8 cellular contexts compared by ENCODE assay signal in genomic region chr7:74083117-74083876, GRCh38. TPM values are rescaled to one million over a fixed set of nuclear protein-coding genes. Genes with fewer than 3 reads are reported as not detected.
DNase-seq lines count a peak whose midpoint lies in the region; ATAC-seq and TF ChIP-seq lines count a peak whose summit lies in the region.

Gene LIMK1, plus strand, starts transcription at chr7:74083804. Its CDS starts 187 bp downstream, at chr7:74083991.

- TF ChIP-seq EP300 in transverse colon (IDR thresholded peaks at IDR 0.05; ENCODE audit: low read depth): no peak

- POLR2A ChIA-PET in HEK293 (lab: Yijun Ruan, JAX): interaction anchor here (0.6 to 1.8 kb wide), 8 partner anchors 9 to 127 kb away, joined by 3 to 15 read pairs (median 6); partner anchors contain the start of genes EIF4H and LAT2

- intact Hi-C loops in heart left ventricle (cut with DNase I): loop anchor here in 3 of 10 donors (5.0 to 10.0 kb wide), 2 partner anchors 92 to 94 kb away; partner anchors contain the start of gene EIF4H (in 2 of the 3)
- intact Hi-C loops in posterior cingulate gyrus (cut with DNase I): no loop called here
- intact Hi-C loops in transverse colon (cut with DNase I; ENCODE audit: low total_unique reads): no loop called here

- H3K27me3 ChIP-seq in adipocyte (replicated peaks; ENCODE audit: control insufficient read depth, insufficient read depth, low read length): no peaks in the 10 kb centered on the region
- H3K27me3 ChIP-seq in heart left ventricle: no peaks in the 10 kb centered on the region
- no peaks in the 10 kb centered on the region for H3K27me3 ChIP-seq in transverse colon

- in situ Hi-C loops in transverse colon (cut with MboI; ENCODE audit: low pct_ligation_motif_present in 1 of 4, low pct_unique_long_range_greater_than_20kb in 1 of 4, low sequenced_read_pairs in 3 of 4): loop anchor here in 1 of 4 donors (25.0 kb wide), 1 partner anchor 104 kb away; no protein-coding TSS in a partner anchor

- H3K9me3 ChIP-seq in HEK293 (ENCODE audit: control insufficient read depth, insufficient read depth, low read depth, low read length) (no peaks in the 10 kb centered on the region), adipocyte (ENCODE audit: control insufficient read depth, low read length) (no peaks in the 10 kb centered on the region), heart left ventricle (no peaks in the 10 kb centered on the region), transverse colon (no peaks in the 10 kb centered on the region)

- H3K36me3 ChIP-seq in HEK293 (ENCODE audit: control insufficient read depth in 2 of 2, insufficient read depth in 1 of 2, low read length in 2 of 2): peaks cover 11 to 15% of the 10 kb centered on the region in 2 experiments; a peak in 2 of 3 replicates
- H3K36me3 ChIP-seq in adipocyte (ENCODE audit: control insufficient read depth, insufficient read depth, low read length, severe bottlenecking): peaks cover 3% of the 10 kb centered on the region
- peaks cover 0 to 20% (median 0%) of the 10 kb centered on the region in 9 donors for H3K36me3 ChIP-seq in heart left ventricle
- H3K36me3 ChIP-seq in transverse colon: no peaks in the 10 kb centered on the region

- peak within 1 kb of the TSS; percentile 70 for H3K27ac ChIP-seq in HEK293 (ENCODE audit: extremely low read depth, low read depth, low read length)
- H3K27ac ChIP-seq in heart left ventricle: peak within 1 kb of the TSS in 5 of 12 donors; percentile 35 to 60 (median 57)
- H3K27ac ChIP-seq in transverse colon: peak within 1 kb of the TSS; percentile 50 to 80 (median 77)

- TF ChIP-seq POLR2A in heart left ventricle (IDR thresholded peaks at IDR 0.05): no peak
- no peak for TF ChIP-seq POLR2A in transverse colon (IDR thresholded peaks at IDR 0.05)

- peaks cover 9% of the 10 kb centered on the region for H3K4me1 ChIP-seq in HEK293 (ENCODE audit: control insufficient read depth, insufficient read depth, low read length)
- peaks cover 30% of the 10 kb centered on the region for H3K4me1 ChIP-seq in adipocyte (ENCODE audit: control insufficient read depth, insufficient read depth, low read length)
- H3K4me1 ChIP-seq in heart left ventricle: peaks cover 0 to 27% (median 14%) of the 10 kb centered on the region in 12 donors
- peaks cover 11 to 19% (median 16%) of the 10 kb centered on the region in 4 donors for H3K4me1 ChIP-seq in transverse colon

- 8 to 33% (median 14%) methylated on average over 7 to 71 of the region's 71 CpGs for WGBS in heart left ventricle, 4 donors
- WGBS in transverse colon (ENCODE audit: low coverage in 1 of 2), 2 donors: 26% methylated on average over 32 of the region's 71 CpGs; no CpG with 5 or more reads in 1 of the 2 donors

- ATAC-seq in heart left ventricle: peak; percentile 75 to 94 (median 92)

- CTCF ChIA-PET in HEK293 (lab: Yijun Ruan, JAX): interaction anchor here (0.6 to 2.4 kb wide), 6 partner anchors 16 to 379 kb away, joined by 3 to 10 read pairs (median 3); no protein-coding TSS in a partner anchor

- H3K9ac ChIP-seq in adipocyte (ENCODE audit: low read length): peak within 1 kb of the TSS; percentile 88

- H3K4me3 ChIP-seq in HEK293 (ENCODE audit: low read depth, low read length): peak within 1 kb of the TSS; percentile 51
- peak within 1 kb of the TSS; percentile 84 for H3K4me3 ChIP-seq in adipocyte (ENCODE audit: low read length)
- peak within 1 kb of the TSS; percentile 50 to 89 (median 75) for H3K4me3 ChIP-seq in heart left ventricle
- peak within 1 kb of the TSS; percentile 75 to 92 (median 87) for H3K4me3 ChIP-seq in transverse colon

- peak; percentile 98 for DNase-seq in GM03348 (ENCODE audit: low spot score)
- DNase-seq in NCI-H1092 (lab: John Stamatoyannopoulos, UW): peak; percentile 77
- DNase-seq in T-helper 1 cell: peak; percentile 68 to 85 (median 76)
- peak; percentile 94 for DNase-seq in adipocyte (ENCODE audit: low read depth)
- DNase-seq in heart left ventricle: peak; percentile 76 to 93 (median 84)
- DNase-seq in posterior cingulate gyrus: peak; percentile 58 to 97 (median 78)
- peak; percentile 86 for DNase-seq in transverse colon

- TF ChIP-seq CTCF in HEK293 (tag by site-specific recombination; IDR thresholded peaks at IDR 0.05) (no peak), heart left ventricle (IDR thresholded peaks at IDR 0.05) (no peak), transverse colon (IDR thresholded peaks at IDR 0.05) (no peak)

TF ChIP-seq in HEK293, 187 proteins besides CTCF, POLR2A, EP300 and RAD21 (continues in another document):
- no peak for TF ChIP-seq ZNF677 (tag by site-specific recombination; IDR thresholded peaks at IDR 0.05)
- TF ChIP-seq, protein P1, sequence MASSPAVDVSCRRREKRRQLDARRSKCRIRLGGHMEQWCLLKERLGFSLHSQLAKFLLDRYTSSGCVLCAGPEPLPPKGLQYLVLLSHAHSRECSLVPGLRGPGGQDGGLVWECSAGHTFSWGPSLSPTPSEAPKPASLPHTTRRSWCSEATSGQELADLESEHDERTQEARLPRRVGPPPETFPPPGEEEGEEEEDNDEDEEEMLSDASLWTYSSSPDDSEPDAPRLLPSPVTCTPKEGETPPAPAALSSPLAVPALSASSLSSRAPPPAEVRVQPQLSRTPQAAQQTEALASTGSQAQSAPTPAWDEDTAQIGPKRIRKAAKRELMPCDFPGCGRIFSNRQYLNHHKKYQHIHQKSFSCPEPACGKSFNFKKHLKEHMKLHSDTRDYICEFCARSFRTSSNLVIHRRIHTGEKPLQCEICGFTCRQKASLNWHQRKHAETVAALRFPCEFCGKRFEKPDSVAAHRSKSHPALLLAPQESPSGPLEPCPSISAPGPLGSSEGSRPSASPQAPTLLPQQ (tag by site-specific recombination; IDR thresholded peaks at IDR 0.05): 0 out of 2 replicates have a peak, but pooled peaks have one; percentile 43
- TF ChIP-seq KLF17 (tag by site-specific recombination; IDR thresholded peaks at IDR 0.05): no peak
- TF ChIP-seq ZNF558 (tag by site-specific recombination; IDR thresholded peaks at IDR 0.05): no peak
- TF ChIP-seq ZNF658 (tag by site-specific recombination; IDR thresholded peaks at IDR 0.05): no peak
- no peak for TF ChIP-seq ZNF121 (tag by site-specific recombination; IDR thresholded peaks at IDR 0.05)
- TF ChIP-seq ZNF768 (tag by site-specific recombination; IDR thresholded peaks at IDR 0.05): no peak
- no peak for TF ChIP-seq ZNF623 (tag by site-specific recombination; IDR thresholded peaks at IDR 0.05)
- TF ChIP-seq SALL2 (tag by site-specific recombination; IDR thresholded peaks at IDR 0.05; ENCODE audit: borderline replicate concordance): no peak
- peak; percentile 39; the same call in 1 of the 2 replicates for TF ChIP-seq ZBTB11 (tag by site-specific recombination; conservative IDR thresholded peaks at IDR 0.05; ENCODE audit: low read depth)
- peak; percentile 66 for TF ChIP-seq ZBTB17 (tag by site-specific recombination; IDR thresholded peaks at IDR 0.05)
- no peak for TF ChIP-seq ZNF146 (tag by site-specific recombination; IDR thresholded peaks at IDR 0.05)
- TF ChIP-seq EGR2 (tag by site-specific recombination; IDR thresholded peaks at IDR 0.05; ENCODE audit: low read depth): no peak
- no peak for TF ChIP-seq ZNF529 (tag by site-specific recombination; IDR thresholded peaks at IDR 0.05; ENCODE audit: insufficient replicate concordance)
- TF ChIP-seq SP3 (tag by site-specific recombination; IDR thresholded peaks at IDR 0.05): peak; percentile 52

RNA-seq across cellular contexts. Expression of gene LIMK1, which starts in this region (rescaled TPM):
- 10 to 100 TPM in 7 of 9 donors, 1 to 10 TPM in 2; 9.3 to 23.2 (median 11.6) TPM for total RNA-seq in heart left ventricle
- polyA plus RNA-seq in heart left ventricle: 1 to 10 TPM; 6.3 to 9.3 TPM
- 10 to 100 TPM; 13.4 to 44.2 (median 27.1) TPM for total RNA-seq in transverse colon
